9 cellular contexts compared by ENCODE assay signal in the genomic region with DNA sequence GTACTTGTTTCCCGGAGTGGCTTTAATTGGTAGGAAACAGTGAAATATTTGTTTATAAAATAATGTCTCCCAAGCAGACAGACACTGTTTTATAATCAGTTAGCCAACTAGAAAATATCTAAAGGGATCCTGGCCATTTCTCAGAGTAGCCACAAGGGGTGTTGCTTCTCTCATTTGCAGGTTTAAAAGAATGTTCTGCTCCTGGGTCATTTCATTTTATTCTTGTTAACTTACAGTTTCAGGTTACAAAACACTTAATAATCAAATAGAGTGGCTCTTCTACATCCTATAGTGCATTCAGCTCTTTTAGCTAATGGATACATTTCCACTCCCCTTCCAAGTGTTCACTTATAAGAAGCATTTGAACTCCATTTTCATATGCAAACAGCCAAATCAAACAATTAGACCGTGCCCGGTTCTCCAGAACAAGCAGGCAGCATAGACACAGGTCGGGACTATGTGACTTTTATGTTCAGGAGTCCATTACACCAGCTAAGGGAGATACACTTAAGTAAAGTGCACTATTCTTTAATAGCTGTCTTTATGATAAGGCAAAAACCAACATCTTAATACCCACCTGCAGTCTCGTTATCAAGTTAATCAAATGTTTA.
A peak's percentile ranks its signal among the peaks of the same experiment; 100 is the strongest.
DNase-seq lines count a peak whose midpoint lies in the region; ATAC-seq and TF ChIP-seq lines count a peak whose summit lies in the region.
"Had no signal": no experiment of that assay in that cellular context is flagged by ENCODE, and none has a peak within 500 bp of the region (broad histone marks: within the 10 kb centered on the region; RNA-seq: fewer than 3 reads in every experiment).

No MANE protein-coding gene starts in this region.

- H3K27me3 ChIP-seq in breast epithelium = no peaks in the 10 kb centered on the region
- peaks cover 14% of the 10 kb centered on the region for H3K27me3 ChIP-seq in osteoblast (ENCODE audit: insufficient read depth, low read length)
- H3K27me3 ChIP-seq: right atrium auricular region had no signal

- POLR2A ChIA-PET in GM10248 (lab: Yijun Ruan, JAX) = no interaction called here

- CTCF ChIA-PET in GM10248 (lab: Yijun Ruan, JAX) = interaction anchor here (0.8 to 2.7 kb wide), 4 partner anchors 13 to 17 kb away, joined by 3 to 9 read pairs (median 4); no protein-coding TSS in a partner anchor

- H3K79me2 ChIP-seq in osteoblast (ENCODE audit: insufficient read depth, low read length) = no peaks in the 10 kb centered on the region

- H3K27ac ChIP-seq in breast epithelium (no peak overlapping the region), osteoblast (ENCODE audit: low read depth, low read length) (no peak overlapping the region)
- H3K27ac ChIP-seq: right atrium auricular region had no signal

- H4K20me1 ChIP-seq in osteoblast (ENCODE audit: insufficient read depth, low read length) = no peaks in the 10 kb centered on the region

- TF ChIP-seq CTCF in GM10248 (IDR thresholded peaks at IDR 0.05; ENCODE audit: control extremely low read depth, extremely low read depth, low read depth, missing control alignments) = peak; percentile 12
- TF ChIP-seq CTCF in breast epithelium (IDR thresholded peaks at IDR 0.05) = peak; percentile 12 to 28 (median 21)
- TF ChIP-seq CTCF in osteoblast (IDR thresholded peaks at IDR 0.05; ENCODE audit: extremely low read depth, low read depth, low read length) = peak; percentile 61

- no peak overlapping the region for H3K4me3 ChIP-seq in breast epithelium
- H3K4me3 ChIP-seq in osteoblast (ENCODE audit: insufficient read depth, low read length) = no peak overlapping the region
- H3K4me3 ChIP-seq: right atrium auricular region had no signal

- H3K9me3 ChIP-seq in breast epithelium (no peaks in the 10 kb centered on the region), osteoblast (ENCODE audit: low read depth, low read length) (no peaks in the 10 kb centered on the region)
- H3K9me3 ChIP-seq: right atrium auricular region had no signal

- TF ChIP-seq POLR2A in breast epithelium (IDR thresholded peaks at IDR 0.05) = no peak

- H3K36me3 ChIP-seq in breast epithelium = no peaks in the 10 kb centered on the region
- no peaks in the 10 kb centered on the region for H3K36me3 ChIP-seq in osteoblast (ENCODE audit: insufficient read depth, low read length)
- H3K36me3 ChIP-seq: right atrium auricular region had no signal

- intact Hi-C loops in breast epithelium (cut with DNase I; ENCODE audit: low total_unique reads) (no loop called here), left colon (cut with DNase I, micrococcal nuclease) (no loop called here)

- no peak overlapping the region for H2AFZ ChIP-seq in osteoblast (ENCODE audit: low read length)

- peak; percentile 34 for DNase-seq in GM10248 (ENCODE audit: extremely low spot score)
- peak; percentile 62 for DNase-seq in NCI-H2029 treated with DMSO at 0.1 percent for 48 hours (lab: John Stamatoyannopoulos, UW)
- DNase-seq in breast epithelium (ENCODE audit: low spot score in 2 of 2) = no peak
- no peak for DNase-seq in osteoblast (ENCODE audit: insufficient read length, low spot score, missing footprints)
- DNase-seq in NCI-H2081 treated with DMSO at 0.1 percent for 48 hours (lab: John Stamatoyannopoulos, UW) = no peak
- DNase-seq in NCI-H2171 (lab: John Stamatoyannopoulos, UW) = no peak
- no peak for DNase-seq in left colon

- H3K4me1 ChIP-seq in breast epithelium = no peaks in the 10 kb centered on the region
- peaks cover 2% of the 10 kb centered on the region for H3K4me1 ChIP-seq in osteoblast (ENCODE audit: insufficient read depth, low read length)

- ATAC-seq in HG02763 (IDR thresholded peaks at IDR 0.05; ENCODE audit: unreplicated experiment) = no peak
- ATAC-seq in left colon = no peak

- no peak overlapping the region for H3K4me2 ChIP-seq in osteoblast (ENCODE audit: insufficient read depth, low read length)

Comparison
In these comparisons a context has a peak if more than half of its experiments do, and no peak if none do; other contexts are left out.
1. DNase-seq: peak in GM10248 (single experiment) and NCI-H2029 treated with DMSO at 0.1 percent for 48 hours (single experiment); none in breast epithelium (0 of 2), osteoblast (single experiment), NCI-H2081 treated with DMSO at 0.1 percent for 48 hours (single experiment), NCI-H2171 (single experiment) and left colon (0 of 2).
2. Peak in every context shown above with its lines, with median percentiles within 50 percentile points of each other: CTCF ChIP-seq.